Comparison of ENCODE assay signal across 21 cellular contexts in genomic region chr2:221981918-221982317, GRCh38.
"Had no signal": no experiment of that assay in that cellular context is flagged by ENCODE, and none has a peak within 500 bp of the region (broad histone marks: within the 10 kb centered on the region; RNA-seq: fewer than 3 reads in every experiment).

No MANE protein-coding gene starts in this region.

- H3K27me3 ChIP-seq: breast epithelium, heart left ventricle, left lung, neutrophil, tibial artery, uterus had no signal

- H3K4me1 ChIP-seq: breast epithelium, gastroesophageal sphincter, heart left ventricle, left lung, parathyroid adenoma, tibial artery, uterus had no signal

- H3K27ac ChIP-seq: breast epithelium, coronary artery, gastroesophageal sphincter, heart left ventricle, left lung, neutrophil, parathyroid adenoma, tibial artery, uterus had no signal

- DNase-seq: activated CD4-positive, alpha-beta T cell treated with anti-CD3 and anti-CD28 coated beads, Interleukin-2, amount 50 U/mL, for 1 hour; activated CD8-positive, alpha-beta memory T cell treated with anti-CD3 and anti-CD28 coated beads for 24 hours; activated CD8-positive, alpha-beta memory T cell treated with anti-CD3 and anti-CD28 coated beads, Interleukin-2, amount 50 U/mL, for 48 hours; activated effector memory CD4-positive, alpha-beta T cell treated with Interleukin-2 at 50 U/mL for 16 hours; activated naive CD4-positive, alpha-beta T cell treated with anti-CD3 and anti-CD28 coated beads, Interleukin-2, amount 50 U/mL, for 16 hours; activated T-cell treated with anti-CD3 and anti-CD28 coated beads, Interleukin-2, amount 50 U/mL, for 48 hours; aorta; heart left ventricle; left lung; naive B cell; stimulated activated naive CD4-positive, alpha-beta T cell; tibial artery; uterus had no signal

- H3K9ac ChIP-seq: parathyroid adenoma had no signal

- H3K27ac Mint-ChIP-seq: naive B cell; T-helper 1 cell treated with Interleukin-12 subunit alpha and Interleukin-12 subunit beta and Interleukin-4 antibody, amounts not matched to agents 30 μg/mL and 1 μg/mL, for 36 hours had no signal

- H2AFZ ChIP-seq: parathyroid adenoma had no signal

- H3K4me3 Mint-ChIP-seq: naive B cell; T-helper 1 cell treated with Interleukin-12 subunit alpha and Interleukin-12 subunit beta and Interleukin-4 antibody, amounts not matched to agents 30 μg/mL and 1 μg/mL, for 36 hours had no signal

- H3K79me2 ChIP-seq: parathyroid adenoma had no signal

- H3K36me3 ChIP-seq: breast epithelium, gastroesophageal sphincter, heart left ventricle, left lung, neutrophil, tibial artery, uterus had no signal

- H3K27me3 Mint-ChIP-seq: naive B cell had no signal

- H3K4me3 ChIP-seq: breast epithelium, coronary artery, gastroesophageal sphincter, heart left ventricle, left lung, tibial artery, uterus had no signal

- H3K9me3 ChIP-seq: breast epithelium, gastroesophageal sphincter, heart left ventricle, left lung, neutrophil, tibial artery, uterus had no signal

- ATAC-seq: activated CD4-positive, CD25-positive, alpha-beta regulatory T cell treated with anti-CD3 and anti-CD28 coated beads, Interleukin-2, amount 50 U/mL, for 24 hours; gastroesophageal sphincter; heart left ventricle; left lung; sciatic nerve had no signal

- H3K4me1 Mint-ChIP-seq: naive B cell had no signal

- H3K9me3 Mint-ChIP-seq: T-helper 1 cell treated with Interleukin-12 subunit alpha and Interleukin-12 subunit beta and Interleukin-4 antibody, amounts not matched to agents 30 μg/mL and 1 μg/mL, for 36 hours had no signal

- H3K36me3 Mint-ChIP-seq: naive B cell had no signal
